19 cellular contexts compared by ENCODE assay signal in genomic region chr4:144902614-144903013, GRCh38.
DNase-seq lines count a peak whose midpoint lies in the region; ATAC-seq, FAIRE-seq and TF ChIP-seq lines count a peak whose summit lies in the region.
"Had no signal": no experiment of that assay in that cellular context is flagged by ENCODE, and none has a peak within 500 bp of the region (broad histone marks: within the 10 kb centered on the region; RNA-seq: fewer than 3 reads in every experiment).

No MANE protein-coding gene starts in this region.

- peak; percentile 17 for FAIRE-seq in GM12892 (lab: Jason Lieb, UNC)
- no peak for FAIRE-seq in D721Med (lab: Jason Lieb, UNC)
- FAIRE-seq: astrocyte had no signal

- no peaks in the 10 kb centered on the region for H3K36me3 Mint-ChIP-seq in activated T-cell treated with anti-CD3 and anti-CD28 coated beads, Interleukin-2, amount 50 U/mL, for 24 hours (ENCODE audit: low read depth)
- H3K36me3 Mint-ChIP-seq: naive thymus-derived CD8-positive, alpha-beta T cell had no signal

- peaks cover 2% of the 10 kb centered on the region for H3K9me3 Mint-ChIP-seq in activated T-cell treated with anti-CD3 and anti-CD28 coated beads, Interleukin-2, amount 50 U/mL, for 24 hours
- H3K9me3 Mint-ChIP-seq: CD4-positive, alpha-beta T cell; dendritic cell treated with granulocyte-macrophage colony-stimulating factor and Interleukin-4, amounts not matched to agents 40 ng/mL and 50 ng/mL, for 4 days had no signal

- H3K27ac Mint-ChIP-seq in activated T-cell treated with anti-CD3 and anti-CD28 coated beads, Interleukin-2, amount 50 U/mL, for 24 hours = no peak overlapping the region
- H3K27ac Mint-ChIP-seq: CD4-positive, alpha-beta T cell; dendritic cell treated with granulocyte-macrophage colony-stimulating factor and Interleukin-4, amounts not matched to agents 40 ng/mL and 50 ng/mL, for 4 days; naive thymus-derived CD8-positive, alpha-beta T cell had no signal

- H3K4me3 Mint-ChIP-seq in activated T-cell treated with anti-CD3 and anti-CD28 coated beads, Interleukin-2, amount 50 U/mL, for 24 hours = no peak overlapping the region
- H3K4me3 Mint-ChIP-seq: CD4-positive, alpha-beta T cell; dendritic cell treated with granulocyte-macrophage colony-stimulating factor and Interleukin-4, amounts not matched to agents 40 ng/mL and 50 ng/mL, for 4 days; naive thymus-derived CD8-positive, alpha-beta T cell had no signal

- TF ChIP-seq POLR2A in GM12892 (IDR thresholded peaks at IDR 0.05; ENCODE audit: low read depth, low read length) = no peak

- no peaks in the 10 kb centered on the region for H3K27me3 Mint-ChIP-seq in activated T-cell treated with anti-CD3 and anti-CD28 coated beads, Interleukin-2, amount 50 U/mL, for 24 hours
- H3K27me3 Mint-ChIP-seq: CD4-positive, alpha-beta T cell; dendritic cell treated with granulocyte-macrophage colony-stimulating factor and Interleukin-4, amounts not matched to agents 40 ng/mL and 50 ng/mL, for 4 days had no signal

- DNase-seq in GM12892 (ENCODE audit: insufficient read length) (no peak), LoVo (ENCODE audit: low spot score) (no peak), dedifferentiated amniotic fluid mesenchymal stem cell (ENCODE audit: extremely low spot score) (no peak), D721Med (ENCODE audit: insufficient read length, low spot score) (no peak)
- no peak for DNase-seq in activated T-cell treated with anti-CD3 and anti-CD28 coated beads, Interleukin-2, amount 50 U/mL, for 24 hours
- DNase-seq: ACHN; CD4-positive, alpha-beta T cell; mammary epithelial cell; MM.1S; naive thymus-derived CD8-positive, alpha-beta T cell; NCI-H2029; RPMI8226; stimulated activated naive CD4-positive, alpha-beta T cell; trophoblast cell had no signal

- no peak for TF ChIP-seq CTCF in D721Med (IDR thresholded peaks at IDR 0.05; ENCODE audit: insufficient read depth, missing control alignments)

- peak; percentile 54 for ATAC-seq in GM19452 (IDR thresholded peaks at IDR 0.05; ENCODE audit: unreplicated experiment)
- ATAC-seq in HG02623 (IDR thresholded peaks at IDR 0.05; ENCODE audit: unreplicated experiment) = peak; percentile 42
- peak; percentile 54 for ATAC-seq in HG03439 (IDR thresholded peaks at IDR 0.05; ENCODE audit: unreplicated experiment)
- ATAC-seq: naive thymus-derived CD8-positive, alpha-beta T cell had no signal

- H3K4me1 Mint-ChIP-seq in activated T-cell treated with anti-CD3 and anti-CD28 coated beads, Interleukin-2, amount 50 U/mL, for 24 hours (ENCODE audit: low read depth) = no peaks in the 10 kb centered on the region
- H3K4me1 Mint-ChIP-seq: naive thymus-derived CD8-positive, alpha-beta T cell had no signal
